In genomic region chr19:12545267-12545666, GRCh38 we compare ENCODE assay signal across 1 cellular context.
TF ChIP-seq lines count a peak whose summit lies in the region.

No MANE protein-coding gene starts in this region.

TF ChIP-seq in HepG2, 621 proteins besides CTCF, POLR2A, EP300 and RAD21 (continued from another document):
- TF ChIP-seq CEBPZ (IDR thresholded peaks at IDR 0.05; ENCODE audit: low read length), result no peak
- TF ChIP-seq ZNF337 (CRISPR knock-in tag; IDR thresholded peaks at IDR 0.05; ENCODE audit: borderline replicate concordance, low read depth), result no peak
- TF ChIP-seq TFDP2 (CRISPR knock-in tag; IDR thresholded peaks at IDR 0.05), result no peak
- TF ChIP-seq NR2F6 (IDR thresholded peaks at IDR 0.05), result no peak
- peak; percentile 23; the same call in 1 of the 2 replicates for TF ChIP-seq NR2F6 (CRISPR knock-in tag; IDR thresholded peaks at IDR 0.05)
- no peak for TF ChIP-seq MTA3 (CRISPR knock-in tag; IDR thresholded peaks at IDR 0.05)
- TF ChIP-seq FOXO1 (CRISPR knock-in tag; IDR thresholded peaks at IDR 0.05), result peak; percentile 17; the same call in 1 of the 2 replicates
- TF ChIP-seq FOXA1 (IDR thresholded peaks at IDR 0.05), result no peak
- peak; percentile 64 for TF ChIP-seq FOXA1 (CRISPR knock-in tag; IDR thresholded peaks at IDR 0.05)
- no peak for TF ChIP-seq ZBTB34 (CRISPR knock-in tag; IDR thresholded peaks at IDR 0.05)
- no peak for TF ChIP-seq ZNF124 (CRISPR knock-in tag; IDR thresholded peaks at IDR 0.05)
- no peak for TF ChIP-seq SNRNP70 (IDR thresholded peaks at IDR 0.05; ENCODE audit: low read depth, low read length)
- TF ChIP-seq CAMTA2 (CRISPR knock-in tag; IDR thresholded peaks at IDR 0.05; ENCODE audit: borderline replicate concordance), result no peak
- TF ChIP-seq HOXA9 (CRISPR knock-in tag; IDR thresholded peaks at IDR 0.05; ENCODE audit: borderline replicate concordance), result no peak
- TF ChIP-seq MBNL3 (CRISPR knock-in tag; conservative IDR thresholded peaks at IDR 0.05), result no peak
- no peak for TF ChIP-seq PPARG (CRISPR knock-in tag; conservative IDR thresholded peaks at IDR 0.05)
- TF ChIP-seq THRA (CRISPR knock-in tag; IDR thresholded peaks at IDR 0.05; ENCODE audit: borderline replicate concordance), result peak; percentile 45; the same call in 1 of the 2 replicates
- TF ChIP-seq HNF1A (IDR thresholded peaks at IDR 0.05; ENCODE audit: low read depth), result no peak
- TF ChIP-seq HNF1A (CRISPR knock-in tag; IDR thresholded peaks at IDR 0.05; ENCODE audit: borderline replicate concordance), result no peak
- TF ChIP-seq NFE2L2 (IDR thresholded peaks at IDR 0.05; ENCODE audit: low read length), result no peak
- TF ChIP-seq AKAP8 (CRISPR knock-in tag; IDR thresholded peaks at IDR 0.05), result no peak
- 0 out of 2 replicates have a peak, but pooled peaks have one; percentile 16 for TF ChIP-seq GATAD2A (CRISPR knock-in tag; IDR thresholded peaks at IDR 0.05)
- no peak for TF ChIP-seq MXD1 (CRISPR knock-in tag; IDR thresholded peaks at IDR 0.05)
- no peak for TF ChIP-seq ZNF484 (CRISPR knock-in tag; IDR thresholded peaks at IDR 0.05; ENCODE audit: borderline replicate concordance, low read depth)
- no peak for TF ChIP-seq TCF7L2 (IDR thresholded peaks at IDR 0.05; ENCODE audit: low read depth, low read length)
- no peak for TF ChIP-seq THAP7 (CRISPR knock-in tag; IDR thresholded peaks at IDR 0.05)
- TF ChIP-seq SKI (IDR thresholded peaks at IDR 0.05; ENCODE audit: partially characterized antibody), result peak; percentile 25
- no peak for TF ChIP-seq ZSCAN20 (CRISPR knock-in tag; IDR thresholded peaks at IDR 0.05; ENCODE audit: borderline replicate concordance)
- no peak for TF ChIP-seq ZNF614 (CRISPR knock-in tag; IDR thresholded peaks at IDR 0.05; ENCODE audit: borderline replicate concordance)
- no peak for TF ChIP-seq SIN3B (IDR thresholded peaks at IDR 0.05; ENCODE audit: low read length)
- no peak for TF ChIP-seq NFIC (IDR thresholded peaks at IDR 0.05; ENCODE audit: low read length)
- no peak for TF ChIP-seq HNRNPH1 (optimal IDR thresholded peaks at IDR 0.05; ENCODE audit: low read depth, low read length)
- no peak for TF ChIP-seq SP2 (CRISPR knock-in tag; IDR thresholded peaks at IDR 0.05)
- peak; percentile 98 for TF ChIP-seq RARA (CRISPR knock-in tag; IDR thresholded peaks at IDR 0.05)
- no peak for TF ChIP-seq DNMT1 (CRISPR knock-in tag; IDR thresholded peaks at IDR 0.05)
- TF ChIP-seq GPBP1L1 (CRISPR knock-in tag; IDR thresholded peaks at IDR 0.05), result no peak
- 0 out of 2 replicates have a peak, but pooled peaks have one; percentile 27 for TF ChIP-seq BCL6 (CRISPR knock-in tag; IDR thresholded peaks at IDR 0.05)
- peak; percentile 37; the same call in 1 of the 2 replicates for TF ChIP-seq TBX2 (CRISPR knock-in tag; IDR thresholded peaks at IDR 0.05; ENCODE audit: borderline replicate concordance)
TF ChIP-seq in HepG2: peak in this region for 18.
